ENCODE assay signal across 1 cellular context in genomic region chr14:77181603-77182437, GRCh38.
TF ChIP-seq lines count a peak whose summit lies in the region.

TMEM63C (plus strand) TSS chr14:77181798; CDS start chr14:77218814, 37,016 bp downstream.

TF ChIP-seq in IMR-90, 13 proteins besides CTCF, POLR2A, EP300 and RAD21:
- TF ChIP-seq MXI1 (IDR thresholded peaks at IDR 0.05; ENCODE audit: borderline replicate concordance, low read depth, low read length) = no peak
- TF ChIP-seq FOS (IDR thresholded peaks at IDR 0.05; ENCODE audit: low read depth, low read length) = no peak
- TF ChIP-seq CEBPB (IDR thresholded peaks at IDR 0.05; ENCODE audit: low read depth, low read length) = no peak
- no peak for TF ChIP-seq MAZ (IDR thresholded peaks at IDR 0.05; ENCODE audit: borderline replicate concordance, low read depth, low read length)
- no peak for TF ChIP-seq BHLHE40 (IDR thresholded peaks at IDR 0.05; ENCODE audit: low read depth, low read length)
- TF ChIP-seq MAFK (IDR thresholded peaks at IDR 0.05; ENCODE audit: low read depth, low read length) = no peak
- no peak for TF ChIP-seq NFE2L2 (IDR thresholded peaks at IDR 0.05; ENCODE audit: low read depth, low read length)
- TF ChIP-seq RCOR1 (IDR thresholded peaks at IDR 0.05; ENCODE audit: insufficient replicate concordance, low read length) = no peak
- no peak for TF ChIP-seq SMC3 (IDR thresholded peaks at IDR 0.05; ENCODE audit: low read depth, low read length)
- TF ChIP-seq USF2 (IDR thresholded peaks at IDR 0.05; ENCODE audit: low read depth, low read length) = no peak
- no peak for TF ChIP-seq ELK1 (IDR thresholded peaks at IDR 0.05; ENCODE audit: borderline replicate concordance, low read depth, low read length)
- no peak for TF ChIP-seq RFX5 (IDR thresholded peaks at IDR 0.05; ENCODE audit: low read depth, low read length)
- no peak for TF ChIP-seq CHD1 (IDR thresholded peaks at IDR 0.05; ENCODE audit: low read depth, low read length)
